14 cellular contexts compared by ENCODE assay signal in genomic region chr11:445765-446588, GRCh38. TPM values are rescaled to one million over a fixed set of nuclear protein-coding genes. Genes with fewer than 3 reads are reported as not detected.
A peak's percentile ranks its signal among the peaks of the same experiment; 100 is the strongest.
DNase-seq lines count a peak whose midpoint lies in the region; TF ChIP-seq lines count a peak whose summit lies in the region.
"Had no signal": no experiment of that assay in that cellular context is flagged by ENCODE, and none has a peak within 500 bp of the region (broad histone marks: within the 10 kb centered on the region; RNA-seq: fewer than 3 reads in every experiment).

No MANE protein-coding gene starts in this region.

- H3K27ac ChIP-seq in endodermal cell (ENCODE audit: low read depth, low read length) (no peak overlapping the region), trophoblast cell (ENCODE audit: low read depth, low read length) (peak overlapping the region; percentile 4)
- H3K27ac ChIP-seq: breast epithelium had no signal

- H3K36me3 ChIP-seq in endodermal cell (ENCODE audit: control insufficient read depth, insufficient read depth, low read length) (no peaks in the 10 kb centered on the region), trophoblast cell (ENCODE audit: control insufficient read depth in 1 of 2, insufficient read depth in 2 of 2, low read length in 2 of 2) (no peaks in the 10 kb centered on the region)
- H3K36me3 ChIP-seq: breast epithelium had no signal

- H4K12ac ChIP-seq in trophoblast cell (ENCODE audit: low read depth, low read length), result no peak overlapping the region

- no peak overlapping the region for H2BK5ac ChIP-seq in trophoblast cell (ENCODE audit: low read depth, low read length, poor library complexity)

- no peak overlapping the region for H4K8ac ChIP-seq in trophoblast cell (ENCODE audit: low read depth, low read length)

- H3K4me1 Mint-ChIP-seq in activated naive CD4-positive, alpha-beta T cell treated with anti-CD3 and anti-CD28 coated beads, Interleukin-2, amount 10 ng/mL, durations not matched to agents 7 days and 5 days, result peaks cover 26% of the 10 kb centered on the region
- peaks cover 5% of the 10 kb centered on the region for H3K4me1 Mint-ChIP-seq in endodermal cell

- 78 to 83% methylated on average over 14 to 20 of the region's 20 CpGs for WGBS in endodermal cell (ENCODE audit: insufficient coverage in 1 of 2, insufficient read length in 1 of 2), 2 experiments
- WGBS in trophoblast cell (ENCODE audit: extremely low coverage, insufficient coverage, insufficient read length), result no CpG with 5 or more reads among the region's 20 CpGs

- peaks cover 9% of the 10 kb centered on the region for H3K79me2 ChIP-seq in trophoblast cell (ENCODE audit: control insufficient read depth, insufficient read depth, low read length, poor library complexity)

- H3K9ac ChIP-seq in endodermal cell (ENCODE audit: extremely low read depth, low read length, poor library complexity, severe bottlenecking), result no peak overlapping the region
- H3K9ac ChIP-seq in trophoblast cell (ENCODE audit: low read length), result no peak overlapping the region

- peak overlapping the region; percentile 38 for H2BK120ac ChIP-seq in trophoblast cell (ENCODE audit: insufficient read depth, low read length, poor library complexity)

- H3K9me3 Mint-ChIP-seq in activated naive CD4-positive, alpha-beta T cell treated with anti-CD3 and anti-CD28 coated beads, Interleukin-2, amount 10 ng/mL, durations not matched to agents 7 days and 5 days, result no peaks in the 10 kb centered on the region
- no peaks in the 10 kb centered on the region for H3K9me3 Mint-ChIP-seq in endodermal cell
- H3K9me3 Mint-ChIP-seq: neural crest cell had no signal

- H3K4me1 ChIP-seq in endodermal cell (ENCODE audit: control insufficient read depth, insufficient read depth, low read length), result no peaks in the 10 kb centered on the region
- peaks cover 18 to 22% of the 10 kb centered on the region in 2 experiments for H3K4me1 ChIP-seq in trophoblast cell (ENCODE audit: control insufficient read depth in 1 of 2, insufficient read depth in 2 of 2, low read length in 2 of 2)

- no peak overlapping the region for H3K4me3 Mint-ChIP-seq in activated naive CD4-positive, alpha-beta T cell treated with anti-CD3 and anti-CD28 coated beads, Interleukin-2, amount 10 ng/mL, durations not matched to agents 7 days and 5 days
- H3K4me3 Mint-ChIP-seq in endodermal cell, result no peak overlapping the region
- H3K4me3 Mint-ChIP-seq: neural crest cell had no signal

- no peak for DNase-seq in activated naive CD4-positive, alpha-beta T cell treated with anti-CD3 and anti-CD28 coated beads, Interleukin-2, amount 10 ng/mL, durations not matched to agents 7 days and 5 days
- no peak for DNase-seq in activated naive CD4-positive, alpha-beta T cell treated with anti-CD3 and anti-CD28 coated beads, Interleukin-2, amount 50 U/mL, for 16 hours
- DNase-seq in NCI-H146 treated with DMSO at 0.1 percent for 48 hours (lab: John Stamatoyannopoulos, UW; ENCODE audit: unreplicated experiment), result peak; percentile 49
- peak; percentile 68 for DNase-seq in endodermal cell
- no peak for DNase-seq in trophoblast cell
- no peak for DNase-seq in NCI-H2171 (lab: John Stamatoyannopoulos, UW)
- DNase-seq in stimulated activated naive CD4-positive, alpha-beta T cell treated with Interleukin-2 at 50 U/mL for 16 hours (lab: John Stamatoyannopoulos, UW), result no peak
- no peak for DNase-seq in nucleus accumbens (lab: John Stamatoyannopoulos, UW)
- DNase-seq: activated CD8-positive, alpha-beta memory T cell treated with anti-CD3 and anti-CD28 coated beads for 24 hours; effector CD8-positive, alpha-beta T cell; NCI-H1436 treated with DMSO at 0.1 percent for 48 hours; stimulated activated CD4-positive, alpha-beta T cell treated with anti-CD3 and anti-CD28 coated beads, Interleukin-4, amount 100 ng/mL, for 4 hours had no signal

- peak overlapping the region; percentile 20 for H4K91ac ChIP-seq in trophoblast cell (ENCODE audit: low read depth, low read length)

- H2AFZ ChIP-seq in trophoblast cell (ENCODE audit: insufficient read depth, low read length, poor library complexity), result peak overlapping the region; percentile 54

- peaks cover 21% of the 10 kb centered on the region for H3K79me1 ChIP-seq in trophoblast cell (ENCODE audit: low read length)

- peak overlapping the region; percentile 74 for H2BK12ac ChIP-seq in trophoblast cell (ENCODE audit: low read length)

- no peak overlapping the region for H3K4ac ChIP-seq in trophoblast cell (ENCODE audit: low read depth, low read length)

- H3K27me3 ChIP-seq in endodermal cell (ENCODE audit: control insufficient read depth, insufficient read depth, low read length, poor library complexity, severe bottlenecking) (no peaks in the 10 kb centered on the region), trophoblast cell (ENCODE audit: insufficient read depth, low read length) (no peaks in the 10 kb centered on the region)

- H3K4me2 ChIP-seq in trophoblast cell (ENCODE audit: low read length), result no peak overlapping the region

- H3K23ac ChIP-seq in trophoblast cell (ENCODE audit: low read length), result no peak overlapping the region

- H2AK5ac ChIP-seq in trophoblast cell (ENCODE audit: low read length), result no peak overlapping the region

- no peak for TF ChIP-seq CTCF in endodermal cell (conservative IDR thresholded peaks at IDR 0.05)

- peaks cover 40% of the 10 kb centered on the region for H3K27me3 Mint-ChIP-seq in activated naive CD4-positive, alpha-beta T cell treated with anti-CD3 and anti-CD28 coated beads, Interleukin-2, amount 10 ng/mL, durations not matched to agents 7 days and 5 days
- H3K27me3 Mint-ChIP-seq in endodermal cell (ENCODE audit: insufficient read depth), result peaks cover 5% of the 10 kb centered on the region

- H3K4me3 ChIP-seq in endodermal cell (ENCODE audit: low read length) (no peak overlapping the region), trophoblast cell (ENCODE audit: low read depth, low read length) (no peak overlapping the region)
- H3K4me3 ChIP-seq: breast epithelium had no signal

- peak overlapping the region; percentile 42 for H3K14ac ChIP-seq in trophoblast cell (ENCODE audit: low read length)

- peaks cover 2% of the 10 kb centered on the region for H3K36me3 Mint-ChIP-seq in activated naive CD4-positive, alpha-beta T cell treated with anti-CD3 and anti-CD28 coated beads, Interleukin-2, amount 10 ng/mL, durations not matched to agents 7 days and 5 days
- no peaks in the 10 kb centered on the region for H3K36me3 Mint-ChIP-seq in endodermal cell (ENCODE audit: low read depth)

- H3K9me3 ChIP-seq in endodermal cell (ENCODE audit: control insufficient read depth, low read length), result no peaks in the 10 kb centered on the region
- H3K9me3 ChIP-seq in trophoblast cell (ENCODE audit: insufficient read depth, low read depth, low read length), result no peaks in the 10 kb centered on the region
- H3K9me3 ChIP-seq: breast epithelium had no signal

- no peak overlapping the region for H3K18ac ChIP-seq in trophoblast cell (ENCODE audit: low read length)

- peak overlapping the region; percentile 45 for H3K27ac Mint-ChIP-seq in activated naive CD4-positive, alpha-beta T cell treated with anti-CD3 and anti-CD28 coated beads, Interleukin-2, amount 10 ng/mL, durations not matched to agents 7 days and 5 days
- no peak overlapping the region for H3K27ac Mint-ChIP-seq in endodermal cell

- CTCF ChIA-PET in activated naive CD4-positive, alpha-beta T cell treated with anti-CD3 and anti-CD28 coated beads, Interleukin-2, amount 10 ng/mL, durations not matched to agents 7 days and 5 days (lab: Charles Lee), result no interaction called here

RNA-seq across cellular contexts. Expression of gene PTDSS2, which starts 4.1 kb away (rescaled TPM):
- 10 to 100 TPM; 55.2 to 56.1 TPM for total RNA-seq in endodermal cell
- 37.5 TPM for polyA plus RNA-seq in endodermal cell (2013, experiment 1 of 2)
- 32.8 TPM for polyA plus RNA-seq in endodermal cell (2013, experiment 2 of 2)
- polyA plus RNA-seq in trophoblast cell (2013), result 27.0 and 28.6 TPM in 2 replicates

RNA-seq across cellular contexts. Expression of gene ANO9, which starts 4.2 kb away (rescaled TPM):
- 10 to 100 TPM; 16.8 to 17.8 TPM for total RNA-seq in endodermal cell
- 1.2 TPM for polyA plus RNA-seq in endodermal cell (2013, experiment 1 of 2)
- polyA plus RNA-seq in endodermal cell (2013, experiment 2 of 2), result 0.50 TPM
- polyA plus RNA-seq in trophoblast cell (2013), result 16.3 and 16.5 TPM in 2 replicates
- total RNA-seq: neural crest cell had no signal

RNA-seq across cellular contexts. Expression of gene SIGIRR, which starts 31.2 kb away (rescaled TPM):
- 10 to 100 TPM; 63.3 to 67.4 TPM for total RNA-seq in endodermal cell
- 18.6 TPM for polyA plus RNA-seq in endodermal cell (2013, experiment 1 of 2)
- polyA plus RNA-seq in endodermal cell (2013, experiment 2 of 2), result 14.9 TPM
- 49.3 and 51.6 TPM in 2 replicates for polyA plus RNA-seq in trophoblast cell (2013)

RNA-seq across cellular contexts. Expression of gene PKP3, which starts 52.0 kb away (rescaled TPM):
- 10 to 100 TPM; 35.4 to 44.8 TPM for total RNA-seq in endodermal cell
- 1.2 TPM for polyA plus RNA-seq in endodermal cell (2013, experiment 1 of 2)
- 0.62 TPM for polyA plus RNA-seq in endodermal cell (2013, experiment 2 of 2)
- polyA plus RNA-seq in trophoblast cell (2013), result 44.7 and 45.2 TPM in 2 replicates

Comparison
In these comparisons a context has a peak if more than half of its experiments do, and no peak if none do; other contexts are left out.
1. DNase-seq: peak in NCI-H146 treated with DMSO at 0.1 percent for 48 hours (single experiment) and endodermal cell (single experiment); none in activated naive CD4-positive, alpha-beta T cell treated with anti-CD3 and anti-CD28 coated beads, Interleukin-2, amount 10 ng/mL, durations not matched to agents 7 days and 5 days (single experiment), activated naive CD4-positive, alpha-beta T cell treated with anti-CD3 and anti-CD28 coated beads, Interleukin-2, amount 50 U/mL, for 16 hours (single experiment), trophoblast cell (0 of 2), NCI-H2171 (single experiment), stimulated activated naive CD4-positive, alpha-beta T cell treated with Interleukin-2 at 50 U/mL for 16 hours (single experiment) and nucleus accumbens (0 of 56).